10 cellular contexts compared by ENCODE assay signal in genomic region chr2:106161938-106162814, GRCh38. TPM values are rescaled to one million over a fixed set of nuclear protein-coding genes. Genes with fewer than 3 reads are reported as not detected.
DNase-seq lines count a peak whose midpoint lies in the region; ATAC-seq and TF ChIP-seq lines count a peak whose summit lies in the region.
"Had no signal": no experiment of that assay in that cellular context is flagged by ENCODE, and none has a peak within 500 bp of the region (broad histone marks: within the 10 kb centered on the region; RNA-seq: fewer than 3 reads in every experiment).

No MANE protein-coding gene starts in this region.

- TF ChIP-seq POLR2A in tibial nerve (IDR thresholded peaks at IDR 0.05), result no peak

- TF ChIP-seq CTCF in Calu3 (IDR thresholded peaks at IDR 0.05; ENCODE audit: unreplicated experiment), result no peak
- no peak for TF ChIP-seq CTCF in epithelial cell of esophagus (IDR thresholded peaks at IDR 0.05; ENCODE audit: insufficient read depth, low read depth, low read length, missing control alignments)
- no peak for TF ChIP-seq CTCF in omental fat pad (IDR thresholded peaks at IDR 0.05)
- TF ChIP-seq CTCF in tibial nerve (IDR thresholded peaks at IDR 0.05), result no peak

- no peaks in the 10 kb centered on the region for H3K9me3 Mint-ChIP-seq in Calu3 (ENCODE audit: low read depth, unreplicated experiment)

- ATAC-seq in omental fat pad (ENCODE audit: low FRiP score), result peak; percentile 88

- TF ChIP-seq EP300 in tibial nerve (IDR thresholded peaks at IDR 0.05), result no peak

- H3K27ac ChIP-seq in tibial nerve, result no peak overlapping the region

- H3K36me3 Mint-ChIP-seq in Calu3 (ENCODE audit: insufficient read depth, unreplicated experiment), result peaks cover 26% of the 10 kb centered on the region

- peak overlapping the region; percentile 89 for H3K27ac Mint-ChIP-seq in Calu3 (ENCODE audit: unreplicated experiment)

- H3K9me3 ChIP-seq in tibial nerve, result no peaks in the 10 kb centered on the region

- intact Hi-C loops in Calu3 (cut with micrococcal nuclease; ENCODE audit: unreplicated experiment), result loop anchor here (2.0 to 5.0 kb wide), 2 partner anchors 31 to 45 kb away; no protein-coding TSS in a partner anchor

- H3K27me3 Mint-ChIP-seq in Calu3 (ENCODE audit: unreplicated experiment), result no peaks in the 10 kb centered on the region

- H3K4me3 Mint-ChIP-seq in Calu3 (ENCODE audit: low read depth, unreplicated experiment), result peak overlapping the region; percentile 44

- H3K4me3 ChIP-seq in epithelial cell of esophagus (ENCODE audit: low read length) (no peak overlapping the region), tibial nerve (no peak overlapping the region)

- H3K36me3 ChIP-seq in tibial nerve, result peaks cover 0 to 63% (median 0%) of the 10 kb centered on the region in 3 donors

- CTCF ChIA-PET in Calu3 (lab: Charles Lee), result interaction anchor here (0.9 to 1.2 kb wide), 3 partner anchors 31 to 57 kb away, joined by 3 to 5 read pairs (median 3); no protein-coding TSS in a partner anchor

- no TSS peak for BruUV-seq in Calu3 (replicated peaks; lab: Mats Ljungman, UMichigan)

- H3K27me3 ChIP-seq in tibial nerve, result no peaks in the 10 kb centered on the region

- peaks cover 58% of the 10 kb centered on the region for H3K4me1 Mint-ChIP-seq in Calu3 (ENCODE audit: low read depth, unreplicated experiment)

- WGBS in tibial nerve, 2 donors, result 89 to 93% methylated on average over 11 of the region's 11 CpGs

- peaks cover 0 to 15% (median 2%) of the 10 kb centered on the region in 4 donors for H3K4me1 ChIP-seq in tibial nerve

- DNase-seq in Calu3 (peak; percentile 75), NCI-H226 (peak; percentile 92), epithelial cell of esophagus (ENCODE audit: low read depth) (peak; percentile 84), omental fat pad (ENCODE audit: low spot score) (no peak), tibial nerve (ENCODE audit: low spot score in 2 of 2) (no peak), SW480 (ENCODE audit: low spot score) (no peak)
- DNase-seq in stimulated activated CD4-positive, alpha-beta T cell treated with anti-CD3 and anti-CD28 coated beads, Interleukin-4, amount 100 ng/mL, for 1 hour, result no peak
- DNase-seq: effector CD4-positive, alpha-beta T cell; MV-4-11; SHP77 treated with DMSO at 0.1 percent for 48 hours had no signal

RNA-seq across cellular contexts. Expression of gene UXS1, which starts 31.9 kb away (rescaled TPM):
- total RNA-seq in Calu3 (2022) (71.1 and 87.7 TPM in 2 replicates), omental fat pad (10 to 100 TPM; 29.2 to 79.4 (median 38.5) TPM), tibial nerve (10 to 100 TPM; 38.5 to 78.9 (median 51.3) TPM)

Comparison
In these comparisons a context has a peak if more than half of its experiments do, and no peak if none do; other contexts are left out.
1. DNase-seq: peak in Calu3 (single experiment), NCI-H226 (single experiment) and epithelial cell of esophagus (single experiment); none in omental fat pad (single experiment), tibial nerve (0 of 2), stimulated activated CD4-positive, alpha-beta T cell treated with anti-CD3 and anti-CD28 coated beads, Interleukin-4, amount 100 ng/mL, for 1 hour (single experiment) and SW480 (single experiment).